Comparison of ENCODE assay signal across 8 cellular contexts in genomic region chr11:62710001-62710345, GRCh38. TPM values are rescaled to one million over a fixed set of nuclear protein-coding genes. Genes with fewer than 3 reads are reported as not detected.
DNase-seq lines count a peak whose midpoint lies in the region; ATAC-seq and TF ChIP-seq lines count a peak whose summit lies in the region.

No MANE protein-coding gene starts in this region.

- H3K9me3 Mint-ChIP-seq in CD4-positive, alpha-beta memory T cell = no peaks in the 10 kb centered on the region
- no peaks in the 10 kb centered on the region for H3K9me3 Mint-ChIP-seq in activated naive CD4-positive, alpha-beta T cell treated with anti-CD3 and anti-CD28 coated beads, Interleukin-2, amount 50 U/mL, for 24 hours

- peak overlapping the region; percentile 90 to 98 (median 94) for H3K4me3 Mint-ChIP-seq in CD4-positive, alpha-beta memory T cell
- H3K4me3 Mint-ChIP-seq in activated naive CD4-positive, alpha-beta T cell treated with anti-CD3 and anti-CD28 coated beads, Interleukin-2, amount 50 U/mL, for 24 hours = peak overlapping the region; percentile 92

- CTCF ChIA-PET in CD4-positive, alpha-beta memory T cell (lab: Charles Lee; ENCODE audit: partially characterized antibody) = interaction anchor here (0.6 to 3.0 kb wide), 8 partner anchors 12 to 285 kb away, joined by 3 to 11 read pairs (median 3); partner anchors contain the start of genes SLC3A2, TAF6L, TMEM179B and TTC9C

- peak overlapping the region; percentile 97 for H3K27ac ChIP-seq in CD4-positive, alpha-beta memory T cell (ENCODE audit: low read depth, low read length)
- H3K27ac ChIP-seq in HL-60 (replicated peaks) (peak overlapping the region; percentile 88), stomach (peak overlapping the region; percentile 75 to 99 (median 89))

- peaks cover 16 to 51% of the 10 kb centered on the region in 2 donors for H3K36me3 Mint-ChIP-seq in CD4-positive, alpha-beta memory T cell
- peaks cover 8% of the 10 kb centered on the region for H3K36me3 Mint-ChIP-seq in activated naive CD4-positive, alpha-beta T cell treated with anti-CD3 and anti-CD28 coated beads, Interleukin-2, amount 50 U/mL, for 24 hours

- no peak for TF ChIP-seq CTCF in HL-60 (IDR thresholded peaks at IDR 0.05; ENCODE audit: insufficient read depth, low read length)
- TF ChIP-seq CTCF in stomach (IDR thresholded peaks at IDR 0.05) = no peak

- peaks cover 35 to 78% (median 54%) of the 10 kb centered on the region in 4 donors for H3K4me1 Mint-ChIP-seq in CD4-positive, alpha-beta memory T cell
- H3K4me1 Mint-ChIP-seq in activated naive CD4-positive, alpha-beta T cell treated with anti-CD3 and anti-CD28 coated beads, Interleukin-2, amount 50 U/mL, for 24 hours = peaks cover 68% of the 10 kb centered on the region

- DNase-seq in CD4-positive, alpha-beta memory T cell = no peak
- DNase-seq in HL-60 (ENCODE audit: low read depth in 1 of 2, low spot score in 1 of 2) (no peak), stomach (peak; percentile 45), NCI-H2107 (lab: John Stamatoyannopoulos, UW) (no peak)

- 50 to 57% (median 56%) methylated on average over 4 to 7 of the region's 7 CpGs for WGBS in stomach, 5 donors

- no peaks in the 10 kb centered on the region for H3K9me3 ChIP-seq in CD4-positive, alpha-beta memory T cell (ENCODE audit: control insufficient read depth in 1 of 2, low read length in 2 of 2)
- no peaks in the 10 kb centered on the region for H3K9me3 ChIP-seq in iPS-18c (ENCODE audit: control insufficient read depth, insufficient read depth, low read length)
- H3K9me3 ChIP-seq in stomach = no peaks in the 10 kb centered on the region

- TF ChIP-seq POLR2A in stomach (IDR thresholded peaks at IDR 0.05) = no peak

- intact Hi-C loops in CD4-positive, alpha-beta memory T cell (cut with micrococcal nuclease) = no loop called here
- intact Hi-C loops in stomach (cut with DNase I; ENCODE audit: low total_unique reads) = no loop called here

- no peaks in the 10 kb centered on the region for H3K27me3 Mint-ChIP-seq in CD4-positive, alpha-beta memory T cell
- H3K27me3 Mint-ChIP-seq in activated naive CD4-positive, alpha-beta T cell treated with anti-CD3 and anti-CD28 coated beads, Interleukin-2, amount 50 U/mL, for 24 hours = no peaks in the 10 kb centered on the region

- POLR2A ChIA-PET in CD4-positive, alpha-beta memory T cell (lab: Charles Lee; ENCODE audit: partially characterized antibody) = interaction anchor here (0.6 to 14.3 kb wide), 31 partner anchors 12 to 307 kb away, joined by 3 to 283 read pairs (median 11); partner anchors contain the start of genes B3GAT3, C11orf98, CSKMT and EEF1G

- peak overlapping the region; percentile 77 to 80 for H3K4me3 ChIP-seq in CD4-positive, alpha-beta memory T cell (ENCODE audit: low read length in 2 of 2)
- H3K4me3 ChIP-seq in HL-60 (replicated peaks; ENCODE audit: insufficient read depth, low read length) (peak overlapping the region; percentile 22), iPS-18c (ENCODE audit: insufficient read depth, low read depth, low read length) (peak overlapping the region; percentile 81), stomach (peak overlapping the region; percentile 46 to 53 (median 53))

- ATAC-seq in esophagus mucosa = no peak
- no peak for ATAC-seq in HG03045 (IDR thresholded peaks at IDR 0.05; ENCODE audit: unreplicated experiment)

- H3K27ac Mint-ChIP-seq in CD4-positive, alpha-beta memory T cell = peak overlapping the region; percentile 93 to 99 (median 99)
- peak overlapping the region; percentile 93 for H3K27ac Mint-ChIP-seq in activated naive CD4-positive, alpha-beta T cell treated with anti-CD3 and anti-CD28 coated beads, Interleukin-2, amount 50 U/mL, for 24 hours

- H3K27me3 ChIP-seq in CD4-positive, alpha-beta memory T cell (ENCODE audit: insufficient read depth, low read length) = no peaks in the 10 kb centered on the region
- H3K27me3 ChIP-seq in HL-60 (ENCODE audit: insufficient read depth, poor library complexity, severe bottlenecking) = no peaks in the 10 kb centered on the region
- H3K27me3 ChIP-seq in stomach = no peaks in the 10 kb centered on the region

- TF ChIP-seq EP300 in stomach (IDR thresholded peaks at IDR 0.05) = no peak

- peaks cover 75% of the 10 kb centered on the region for H3K4me1 ChIP-seq in CD4-positive, alpha-beta memory T cell (ENCODE audit: insufficient read depth, low read length)
- H3K4me1 ChIP-seq in stomach = peaks cover 62 to 91% (median 81%) of the 10 kb centered on the region in 4 donors

- peaks cover 23% of the 10 kb centered on the region for H3K36me3 ChIP-seq in CD4-positive, alpha-beta memory T cell (ENCODE audit: insufficient read depth, low read length)
- H3K36me3 ChIP-seq in stomach = peaks cover 31 to 46% (median 45%) of the 10 kb centered on the region in 4 donors

RNA-seq across cellular contexts. Expression of gene GNG3, which starts 2.5 kb away (rescaled TPM):
- not detected for total RNA-seq in CD4-positive, alpha-beta memory T cell
- not detected for polyA plus RNA-seq in CD4-positive, alpha-beta memory T cell
- total RNA-seq in stomach = not detected
- polyA plus RNA-seq in stomach = under 1 TPM in 1 of 3 donors, not detected in 2; 0.75 TPM
- total RNA-seq in esophagus mucosa = not detected

RNA-seq across cellular contexts. Expression of gene BSCL2, which starts 2.7 kb away (rescaled TPM):
- total RNA-seq in CD4-positive, alpha-beta memory T cell = 10 to 100 TPM; 34.5 to 36.6 TPM
- polyA plus RNA-seq in CD4-positive, alpha-beta memory T cell = 10 to 100 TPM; 48.9 to 51.7 TPM
- total RNA-seq in stomach = 100 to 1,000 TPM in 3 of 5 donors, 10 to 100 TPM in 2; 29.9 to 144 (median 110) TPM
- polyA plus RNA-seq in stomach = 10 to 100 TPM; 63.4 to 95.9 (median 92.6) TPM
- 42.4 TPM for total RNA-seq in esophagus mucosa

RNA-seq across cellular contexts. Expression of gene HNRNPUL2, which starts 17.3 kb away (rescaled TPM):
- 10 to 100 TPM; 79.6 to 83.4 TPM for total RNA-seq in CD4-positive, alpha-beta memory T cell
- 1 to 10 TPM in 1 of 2 donors, under 1 TPM in 1; 0.30 to 3.2 TPM for polyA plus RNA-seq in CD4-positive, alpha-beta memory T cell
- total RNA-seq in stomach (10 to 100 TPM; 10.3 to 73.5 (median 36.0) TPM), esophagus mucosa (29.5 TPM)
- 10 to 100 TPM; 25.1 to 28.6 (median 27.3) TPM for polyA plus RNA-seq in stomach

RNA-seq across cellular contexts. Expression of gene TTC9C, which starts 18.3 kb away (rescaled TPM):
- 10 to 100 TPM; 51.0 to 53.5 TPM for total RNA-seq in CD4-positive, alpha-beta memory T cell
- polyA plus RNA-seq in CD4-positive, alpha-beta memory T cell = 10 to 100 TPM; 10.2 to 25.8 TPM
- total RNA-seq in stomach (10 to 100 TPM in 1 of 5 donors, 1 to 10 TPM in 3, under 1 TPM in 1; 0.89 to 26.6 (median 8.2) TPM), esophagus mucosa (13.5 TPM)
- 10 to 100 TPM; 16.6 to 33.6 (median 26.0) TPM for polyA plus RNA-seq in stomach

RNA-seq across cellular contexts. Expression of gene LRRN4CL, which starts 20.6 kb away (rescaled TPM):
- under 1 TPM; 0.11 to 0.12 TPM for total RNA-seq in CD4-positive, alpha-beta memory T cell
- not detected for polyA plus RNA-seq in CD4-positive, alpha-beta memory T cell
- total RNA-seq in stomach = 10 to 100 TPM in 2 of 5 donors, 1 to 10 TPM in 3; 4.0 to 20.0 (median 8.2) TPM
- 1 to 10 TPM; 1.6 to 4.6 (median 1.8) TPM for polyA plus RNA-seq in stomach
- 1.1 TPM for total RNA-seq in esophagus mucosa

Comparison
In these comparisons a context has a peak if more than half of its experiments do, and no peak if none do; other contexts are left out.
1. H3K4me3 ChIP-seq: peak in every context shown above with its lines; median percentile 81 in iPS-18c; 78 in CD4-positive, alpha-beta memory T cell; 53 in stomach; 22 in HL-60.